ENCODE assay signal across 8 cellular contexts in the genomic region with DNA sequence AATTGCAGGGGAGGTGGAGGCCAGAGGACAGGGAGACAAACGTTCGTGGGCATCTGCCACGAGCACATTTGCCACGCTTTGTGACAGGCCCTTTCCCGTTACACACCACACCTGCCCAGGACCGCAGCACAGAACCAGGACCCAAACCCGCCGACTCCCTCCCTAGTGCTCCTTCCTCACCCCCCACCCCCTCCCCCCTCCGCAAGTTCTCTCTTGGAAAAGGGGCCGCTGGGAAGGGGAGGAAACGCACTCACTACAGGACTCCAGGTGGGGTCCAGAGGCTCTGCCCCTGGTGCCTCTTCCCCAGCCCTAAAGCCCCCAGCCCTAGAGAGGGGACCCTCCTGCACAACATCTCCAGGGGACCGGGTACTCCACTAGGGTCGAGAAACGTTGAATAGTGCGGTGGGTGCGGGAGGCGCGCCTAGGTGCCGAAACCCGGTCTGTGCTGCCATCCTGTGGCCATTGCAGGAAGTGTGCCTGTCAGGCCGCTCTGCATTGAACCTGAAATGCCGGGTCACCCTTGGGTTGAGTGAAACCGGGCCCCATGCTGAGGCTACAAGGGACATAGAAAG. TPM values are rescaled to one million over a fixed set of nuclear protein-coding genes. Genes with fewer than 3 reads are reported as not detected.
A peak's percentile ranks its signal among the peaks of the same experiment; 100 is the strongest.
DNase-seq lines count a peak whose midpoint lies in the region; ATAC-seq and TF ChIP-seq lines count a peak whose summit lies in the region.

No MANE protein-coding gene starts in this region.

- CTCF ChIA-PET in Caco-2 (lab: Charles Lee) = interaction anchor here (0.5 to 2.1 kb wide), 21 partner anchors 9 to 848 kb away, joined by 3 to 34 read pairs (median 6); a partner anchor contains a TSS

- H3K27ac Mint-ChIP-seq in Caco-2 (ENCODE audit: unreplicated experiment) = peak overlapping the region; percentile 78

- WGBS in testis, 2 donors = 0 to 1% methylated on average over 19 to 23 of the region's 23 CpGs

- peak overlapping the region; percentile 91 for H3K4me2 ChIP-seq in Loucy (ENCODE audit: low read depth, low read length, poor library complexity, severe bottlenecking)

- H3K9me3 Mint-ChIP-seq in Caco-2 (ENCODE audit: unreplicated experiment) = no peaks in the 10 kb centered on the region

- H3K4me1 Mint-ChIP-seq in Caco-2 (ENCODE audit: low read depth, unreplicated experiment) = peaks cover 18% of the 10 kb centered on the region

- peak overlapping the region; percentile 47 to 81 for H3K27ac ChIP-seq in testis

- H3K4me3 ChIP-seq in Caco-2 (ENCODE audit: low read depth, low read length) = peak overlapping the region; percentile 54
- H3K4me3 ChIP-seq in Loucy (ENCODE audit: low read length, poor library complexity, severe bottlenecking) = peak overlapping the region; percentile 77
- H3K4me3 ChIP-seq in testis = peak overlapping the region; percentile 44 to 52

- no TSS peak for BruUV-seq in Caco-2 (replicated peaks; lab: Mats Ljungman, UMichigan)

- H3K36me3 Mint-ChIP-seq in Caco-2 (ENCODE audit: insufficient read depth, unreplicated experiment) = peaks cover 5% of the 10 kb centered on the region

- ATAC-seq in GM21528 (IDR thresholded peaks at IDR 0.05; ENCODE audit: low FRiP score, unreplicated experiment) (peak; percentile 40), omental fat pad (ENCODE audit: low FRiP score) (peak; percentile 67)

- H2AFZ ChIP-seq in Loucy (ENCODE audit: low read length) = peak overlapping the region; percentile 99

- DNase-seq in Caco-2 (peak; percentile 86 to 90), SHP77 treated with DMSO at 0.1 percent for 48 hours (lab: John Stamatoyannopoulos, UW) (peak; percentile 66), germinal center (ENCODE audit: low spot score) (peak; percentile 86), omental fat pad (ENCODE audit: low spot score) (peak; percentile 67), testis (peak; percentile 89)
- peak; percentile 81 for DNase-seq in activated gamma-delta T cell treated with anti-CD3 and anti-CD28 coated beads, Interleukin-2, amount 50 U/mL, for 16 hours (ENCODE audit: low read depth)

- H3K9ac ChIP-seq in Loucy (ENCODE audit: low read depth, low read length, poor library complexity, severe bottlenecking) = peak overlapping the region; percentile 69

- intact Hi-C loops in Caco-2 (cut with micrococcal nuclease; ENCODE audit: unreplicated experiment) = loop anchor here (1.0 to 5.0 kb wide), 6 partner anchors 18 to 1044 kb away; no protein-coding TSS in a partner anchor
- intact Hi-C loops in testis (cut with DNase I; ENCODE audit: low total_unique reads) = no loop called here

- H3K79me2 ChIP-seq in Loucy (ENCODE audit: insufficient read depth, low read length) = no peaks in the 10 kb centered on the region

- peaks cover 11% of the 10 kb centered on the region for H3K4me1 ChIP-seq in Caco-2
- H3K4me1 ChIP-seq in Loucy (ENCODE audit: insufficient read depth, low read length, poor library complexity, severe bottlenecking) = peaks cover 23% of the 10 kb centered on the region
- H3K4me1 ChIP-seq in testis = peaks cover 7% of the 10 kb centered on the region

- no peaks in the 10 kb centered on the region for H3K9me2 ChIP-seq in Loucy (replicated peaks; ENCODE audit: low read depth, low read length)

- H3K27me3 Mint-ChIP-seq in Caco-2 (ENCODE audit: insufficient read depth, unreplicated experiment) = no peaks in the 10 kb centered on the region

- no peaks in the 10 kb centered on the region for H3F3A ChIP-seq in Loucy (ENCODE audit: low read depth)

- no peaks in the 10 kb centered on the region for H3K36me3 ChIP-seq in Caco-2 (ENCODE audit: control insufficient read depth, insufficient read depth, low read length)
- no peaks in the 10 kb centered on the region for H3K36me3 ChIP-seq in Loucy (ENCODE audit: insufficient read depth, low read length)
- no peaks in the 10 kb centered on the region for H3K36me3 ChIP-seq in testis (ENCODE audit: low read depth, missing control alignments)

- H3K4me3 Mint-ChIP-seq in Caco-2 (ENCODE audit: unreplicated experiment) = peak overlapping the region; percentile 83

- TF ChIP-seq CTCF in Caco-2 (IDR thresholded peaks at IDR 0.05; ENCODE audit: insufficient read depth in 1 of 2, low read depth in 1 of 2, low read length in 1 of 2, severe bottlenecking in 1 of 2, unreplicated experiment in 1 of 2) (peak; percentile 92), Loucy (conservative IDR thresholded peaks at IDR 0.05; ENCODE audit: low read length) (peak; percentile 90), omental fat pad (IDR thresholded peaks at IDR 0.05) (peak in 2 of 3 donors; percentile 48 to 69), testis (IDR thresholded peaks at IDR 0.05) (peak; percentile 87 to 95 (median 93))

- TF ChIP-seq POLR2A in testis (IDR thresholded peaks at IDR 0.05) = no peak

- H4K20me1 ChIP-seq in Loucy (ENCODE audit: insufficient read depth, low read length, poor library complexity, severe bottlenecking) = no peaks in the 10 kb centered on the region

- POLR2A ChIA-PET in Caco-2 (lab: Charles Lee) = interaction anchor here (1.9 kb wide), 1 partner anchor 22 kb away, joined by 24 read pairs; a partner anchor contains a TSS

- no peaks in the 10 kb centered on the region for H3K9me3 ChIP-seq in Caco-2
- no peaks in the 10 kb centered on the region for H3K9me3 ChIP-seq in Loucy (ENCODE audit: insufficient read depth, low read depth, low read length)
- H3K9me3 ChIP-seq in testis = no peaks in the 10 kb centered on the region

- H3K27me3 ChIP-seq in Caco-2 (replicated peaks; ENCODE audit: control insufficient read depth, insufficient read depth, low read length) = no peaks in the 10 kb centered on the region
- H3K27me3 ChIP-seq in Loucy (ENCODE audit: insufficient read depth, low read length, poor library complexity, severe bottlenecking) = no peaks in the 10 kb centered on the region
- H3K27me3 ChIP-seq in testis = no peaks in the 10 kb centered on the region

RNA-seq across cellular contexts. Expression of a gene that starts 21.9 kb away (rescaled TPM):
- total RNA-seq in Caco-2 (2022) (759 and 783 TPM in 2 replicates), omental fat pad (100 to 1,000 TPM; 444 to 832 (median 685) TPM), testis (100 to 1,000 TPM; 274 to 338 TPM)
- polyA plus RNA-seq in testis (ENCODE audit: insufficient read depth, low read depth, low replicate concordance) = 1,078 TPM

RNA-seq across cellular contexts. Expression of a gene that starts 42.4 kb away (rescaled TPM):
- total RNA-seq in Caco-2 (2022) (2.8 and 3.4 TPM in 2 replicates), omental fat pad (under 1 TPM in 1 of 4 donors, not detected in 3; 0.56 TPM), testis (10 to 100 TPM; 13.3 to 26.0 TPM)
- 12.2 TPM for polyA plus RNA-seq in testis (ENCODE audit: insufficient read depth, low read depth, low replicate concordance)

RNA-seq across cellular contexts. Expression of a gene that starts 45.3 kb away (rescaled TPM):
- 0.75 TPM in 1 of 2 replicates, not detected in the other for total RNA-seq in Caco-2 (2022)
- not detected for total RNA-seq in omental fat pad
- not detected for total RNA-seq in testis
- polyA plus RNA-seq in testis (ENCODE audit: insufficient read depth, low read depth, low replicate concordance) = not detected

RNA-seq across cellular contexts. Expression of a gene that starts 54.2 kb away (rescaled TPM):
- not detected in 2 replicates for total RNA-seq in Caco-2 (2022)
- 100 to 1,000 TPM in 1 of 4 donors, 1 to 10 TPM in 2, under 1 TPM in 1; 0.84 to 158 (median 7.6) TPM for total RNA-seq in omental fat pad
- total RNA-seq in testis = not detected
- polyA plus RNA-seq in testis (ENCODE audit: insufficient read depth, low read depth, low replicate concordance) = not detected

Comparison
In these comparisons a context has a peak if more than half of its experiments do, and no peak if none do; other contexts are left out.
1. Peak in every context shown above with its lines: DNase-seq, ATAC-seq, H3K4me3 ChIP-seq and H3K27ac ChIP-seq.